Comparison of ENCODE assay signal across 8 cellular contexts in genomic region chr2:159960413-159960812, GRCh38. TPM values are rescaled to one million over a fixed set of nuclear protein-coding genes. Genes with fewer than 3 reads are reported as not detected.
DNase-seq lines count a peak whose midpoint lies in the region; ATAC-seq, FAIRE-seq and TF ChIP-seq lines count a peak whose summit lies in the region.

No MANE protein-coding gene starts in this region.

- no peaks in the 10 kb centered on the region for H3K9me3 ChIP-seq in pancreas
- no peaks in the 10 kb centered on the region for H3K9me3 ChIP-seq in HAP-1

- POLR2A ChIA-PET in activated B cell treated with CpG ODN at 0.5 μM for 24 hours (lab: Charles Lee), result no interaction called here

- no peaks in the 10 kb centered on the region for H3K27me3 Mint-ChIP-seq in activated B cell treated with CpG ODN at 0.5 μM for 24 hours

- H3K36me3 Mint-ChIP-seq in activated B cell treated with CpG ODN at 0.5 μM for 24 hours (ENCODE audit: low read depth), result no peaks in the 10 kb centered on the region

- intact Hi-C loops in activated B cell treated with CpG ODN at 0.5 μM for 24 hours (cut with micrococcal nuclease) (no loop called here), pancreas (cut with DNase I) (no loop called here), left colon (cut with DNase I, micrococcal nuclease) (no loop called here)

- no peaks in the 10 kb centered on the region for H3K9me3 Mint-ChIP-seq in activated B cell treated with CpG ODN at 0.5 μM for 24 hours

- FAIRE-seq in pancreas (lab: Jason Lieb, UNC), result peak; percentile 5

- peaks cover 20% of the 10 kb centered on the region for H3K4me1 Mint-ChIP-seq in activated B cell treated with CpG ODN at 0.5 μM for 24 hours

- CTCF ChIA-PET in activated B cell treated with CpG ODN at 0.5 μM for 24 hours (lab: Charles Lee), result no interaction called here

- DNase-seq in SIG-M5 treated with dmso at 0.1 percent for 504 hours (lab: John Stamatoyannopoulos, UW; ENCODE audit: unreplicated experiment) (peak; percentile 33), SIG-M5 (lab: John Stamatoyannopoulos, UW) (no peak), activated B cell treated with CpG ODN at 0.5 μM for 24 hours (no peak), pancreas (no peak), HAP-1 (ENCODE audit: low spot score in 2 of 2) (no peak), left colon (no peak)
- DNase-seq in stimulated activated CD4-positive, alpha-beta T cell treated with anti-CD3 and anti-CD28 coated beads, Interleukin-2, amount 100 ng/mL, for 48 hours, result no peak

- no peak overlapping the region for H3K4me3 Mint-ChIP-seq in activated B cell treated with CpG ODN at 0.5 μM for 24 hours

- H3K36me3 ChIP-seq in pancreas (no peaks in the 10 kb centered on the region), HAP-1 (replicated peaks) (no peaks in the 10 kb centered on the region)

- H3K27ac ChIP-seq in pancreas, result no peak overlapping the region

- no peak overlapping the region for H3K27ac Mint-ChIP-seq in activated B cell treated with CpG ODN at 0.5 μM for 24 hours

- in situ Hi-C loops in HAP-1 (cut with MboI; ENCODE audit: low sequenced_read_pairs), result no loop called here

- H3K27me3 ChIP-seq in pancreas (no peaks in the 10 kb centered on the region), HAP-1 (ENCODE audit: low read depth) (no peaks in the 10 kb centered on the region)

- ATAC-seq in HG02870 (IDR thresholded peaks at IDR 0.05; ENCODE audit: unreplicated experiment), result peak; percentile 45
- ATAC-seq in activated B cell treated with CpG ODN at 0.5 μM for 24 hours (ENCODE audit: low read depth), result peak; percentile 45
- ATAC-seq in pancreas, result peak in 2 of 4 donors; percentile 47 to 73
- no peak for ATAC-seq in left colon

- H3K4me3 ChIP-seq in pancreas, result no peak overlapping the region
- no peak overlapping the region for H3K4me3 ChIP-seq in HAP-1

- WGBS in pancreas, 2 donors, result 67 to 72% methylated on average over 2 of the region's 2 CpGs

- TF ChIP-seq CTCF in activated B cell treated with CpG ODN at 0.5 μM for 24 hours (IDR thresholded peaks at IDR 0.05) (no peak), pancreas (IDR thresholded peaks at IDR 0.05) (no peak)

- H3K4me1 ChIP-seq in pancreas (peaks cover 0 to 2% (median 0%) of the 10 kb centered on the region in 3 donors), HAP-1 (peaks cover 7% of the 10 kb centered on the region)

RNA-seq across cellular contexts. Expression of gene LY75, which starts 55.9 kb away (rescaled TPM):
- total RNA-seq in activated B cell treated with CpG ODN at 0.5 μM for 24 hours (99.5 and 107 TPM in 2 replicates), pancreas (1 to 10 TPM in 5 of 6 donors, under 1 TPM in 1; 0.83 to 5.1 (median 2.2) TPM), left colon (10 to 100 TPM; 34.9 to 55.9 TPM)
- 1 to 10 TPM in 1 of 2 donors, under 1 TPM in 1; 0.61 to 3.1 TPM for polyA plus RNA-seq in pancreas

Comparison
In these comparisons a context has a peak if more than half of its experiments do, and no peak if none do; other contexts are left out.
1. RNA of gene LY75, which starts 55.9 kb away (total RNA-seq): 99.5 to 107 TPM in activated B cell treated with CpG ODN at 0.5 μM for 24 hours and 34.9 to 55.9 TPM in left colon; 0.83 to 5.1 TPM in pancreas; every median in the first group is over 4 times any median in the second.